21 cellular contexts compared by ENCODE assay signal in the genomic region with DNA sequence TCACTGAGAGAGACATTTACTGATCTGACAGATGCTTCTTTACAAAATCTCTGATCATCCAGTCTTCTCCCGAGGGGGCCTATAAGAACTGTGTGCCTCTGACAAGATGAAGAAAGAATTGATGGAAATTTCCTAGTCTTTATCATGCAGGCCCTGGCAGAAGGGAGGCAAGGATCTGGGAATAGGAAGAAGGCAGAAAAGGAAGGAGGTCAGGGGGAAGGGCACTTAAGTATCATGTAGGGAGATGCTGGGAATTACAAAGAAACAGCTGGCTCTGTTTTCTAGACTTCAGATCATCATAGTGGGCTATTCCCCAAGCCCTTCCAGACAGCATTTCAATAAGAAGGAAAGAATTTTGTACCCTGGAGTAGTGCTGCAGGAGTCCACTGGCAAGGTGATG.
"Had no signal": no experiment of that assay in that cellular context is flagged by ENCODE, and none has a peak within 500 bp of the region (broad histone marks: within the 10 kb centered on the region; RNA-seq: fewer than 3 reads in every experiment).

No MANE protein-coding gene starts in this region.

- H3K36me3 Mint-ChIP-seq: immature natural killer cell had no signal

- H3K27ac ChIP-seq: coronary artery, dorsolateral prefrontal cortex, esophagus muscularis mucosa, foreskin keratinocyte, gastroesophageal sphincter, heart left ventricle, hepatocyte, left lung, lower lobe of right lung had no signal

- DNase-seq: dermis blood vessel endothelial cell; dorsolateral prefrontal cortex; effector CD4-positive, alpha-beta T cell; effector memory CD4-positive, alpha-beta T cell; foreskin keratinocyte; heart left ventricle; hypothalamus; immature natural killer cell; left cardiac atrium; left lung; left ventricle myocardium superior; lower lobe of right lung; mesenchymal stem cell; mucosa of descending colon; naive B cell; naive thymus-derived CD8-positive, alpha-beta T cell had no signal

- H3K4me2 ChIP-seq: hepatocyte had no signal

- H3K79me2 ChIP-seq: hepatocyte had no signal

- H3K36me3 ChIP-seq: esophagus muscularis mucosa, gastroesophageal sphincter, heart left ventricle, left lung, lower lobe of right lung had no signal

- H3K4me1 ChIP-seq: esophagus muscularis mucosa, foreskin keratinocyte, gastroesophageal sphincter, heart left ventricle, left lung, lower lobe of right lung had no signal

- H3K4me3 Mint-ChIP-seq: immature natural killer cell; mesothelial cell of epicardium; naive B cell; naive thymus-derived CD8-positive, alpha-beta T cell had no signal

- H3K27ac Mint-ChIP-seq: immature natural killer cell; mesothelial cell of epicardium; naive thymus-derived CD8-positive, alpha-beta T cell had no signal

- H3K9me3 ChIP-seq: esophagus muscularis mucosa, gastroesophageal sphincter, mucosa of descending colon had no signal

- ATAC-seq: foreskin keratinocyte; gastroesophageal sphincter; heart left ventricle; left cardiac atrium; left lung; left ventricle myocardium superior; lower lobe of right lung; mucosa of descending colon; naive thymus-derived CD8-positive, alpha-beta T cell had no signal

- H3K4me3 ChIP-seq: coronary artery, dorsolateral prefrontal cortex, esophagus muscularis mucosa, gastroesophageal sphincter, heart left ventricle, hepatocyte, left lung, lower lobe of right lung, mucosa of descending colon had no signal

- H2AFZ ChIP-seq: hepatocyte had no signal

- H3K4me1 Mint-ChIP-seq: immature natural killer cell; mesothelial cell of epicardium; naive B cell; naive thymus-derived CD8-positive, alpha-beta T cell had no signal

- H3K27me3 ChIP-seq: esophagus muscularis mucosa, foreskin keratinocyte, hepatocyte had no signal
